21 cellular contexts compared by ENCODE assay signal in the genomic region with DNA sequence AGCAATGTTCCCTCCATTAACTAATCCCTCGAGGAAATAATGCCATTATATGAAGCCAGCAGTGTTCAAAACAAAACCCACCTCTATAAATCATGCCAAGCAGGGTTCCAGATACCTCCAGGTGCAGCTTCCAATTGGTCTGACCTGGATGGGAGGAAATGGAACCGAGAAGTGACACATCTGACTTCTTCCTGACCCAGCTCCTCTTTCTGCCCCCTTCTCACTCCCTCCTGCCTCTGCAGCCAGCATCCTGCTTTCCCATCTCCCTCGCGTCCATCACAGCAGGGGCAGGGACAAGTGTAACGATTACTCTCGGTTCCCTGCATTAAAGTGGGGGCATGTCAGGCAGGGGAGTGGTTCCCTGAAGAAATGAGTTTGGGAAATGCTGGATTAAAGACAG.
DNase-seq lines count a peak whose midpoint lies in the region; TF ChIP-seq lines count a peak whose summit lies in the region.
"Had no signal": no experiment of that assay in that cellular context is flagged by ENCODE, and none has a peak within 500 bp of the region (broad histone marks: within the 10 kb centered on the region; RNA-seq: fewer than 3 reads in every experiment).

No MANE protein-coding gene starts in this region.

- H3K4me3 ChIP-seq in coronary artery, result no peak overlapping the region

- DNase-seq in NCI-H146 (lab: John Stamatoyannopoulos, UW), result peak; percentile 35
- DNase-seq in NCI-H146 treated with DMSO at 0.1 percent for 48 hours (lab: John Stamatoyannopoulos, UW; ENCODE audit: unreplicated experiment), result no peak
- DNase-seq in NCI-H69 (lab: John Stamatoyannopoulos, UW), result peak; percentile 80
- DNase-seq in coronary artery (ENCODE audit: low spot score), result peak; percentile 29
- DNase-seq in retina, result peak; percentile 66
- no peak for DNase-seq in T1000 (lab: John Stamatoyannopoulos, UW)
- DNase-seq in SKM-1 (lab: John Stamatoyannopoulos, UW; ENCODE audit: unreplicated experiment), result no peak
- no peak for DNase-seq in NCI-H1092 treated with DMSO at 0.1 percent for 48 hours (lab: John Stamatoyannopoulos, UW)
- DNase-seq: 8988T; AML-193; C1 segment of cervical spinal cord; Calu3; CD8-positive, alpha-beta T cell; GDM1; Karpas-422; MV-4-11; NCI-H2029 treated with DMSO at 0.1 percent for 48 hours; NCI-H774; Right ventricle myocardium superior; SW 1271; T-helper 2 cell had no signal

- no peak overlapping the region for H3K27ac ChIP-seq in coronary artery

- TF ChIP-seq CTCF in coronary artery (IDR thresholded peaks at IDR 0.05), result no peak

Comparison
In these comparisons a context has a peak if more than half of its experiments do, and no peak if none do; other contexts are left out.
1. DNase-seq: peak in NCI-H146 (single experiment), NCI-H69 (single experiment), coronary artery (single experiment) and retina (single experiment); none in NCI-H146 treated with DMSO at 0.1 percent for 48 hours (single experiment), T1000 (single experiment), SKM-1 (single experiment) and NCI-H1092 treated with DMSO at 0.1 percent for 48 hours (single experiment).